13 cellular contexts compared by ENCODE assay signal in the genomic region with DNA sequence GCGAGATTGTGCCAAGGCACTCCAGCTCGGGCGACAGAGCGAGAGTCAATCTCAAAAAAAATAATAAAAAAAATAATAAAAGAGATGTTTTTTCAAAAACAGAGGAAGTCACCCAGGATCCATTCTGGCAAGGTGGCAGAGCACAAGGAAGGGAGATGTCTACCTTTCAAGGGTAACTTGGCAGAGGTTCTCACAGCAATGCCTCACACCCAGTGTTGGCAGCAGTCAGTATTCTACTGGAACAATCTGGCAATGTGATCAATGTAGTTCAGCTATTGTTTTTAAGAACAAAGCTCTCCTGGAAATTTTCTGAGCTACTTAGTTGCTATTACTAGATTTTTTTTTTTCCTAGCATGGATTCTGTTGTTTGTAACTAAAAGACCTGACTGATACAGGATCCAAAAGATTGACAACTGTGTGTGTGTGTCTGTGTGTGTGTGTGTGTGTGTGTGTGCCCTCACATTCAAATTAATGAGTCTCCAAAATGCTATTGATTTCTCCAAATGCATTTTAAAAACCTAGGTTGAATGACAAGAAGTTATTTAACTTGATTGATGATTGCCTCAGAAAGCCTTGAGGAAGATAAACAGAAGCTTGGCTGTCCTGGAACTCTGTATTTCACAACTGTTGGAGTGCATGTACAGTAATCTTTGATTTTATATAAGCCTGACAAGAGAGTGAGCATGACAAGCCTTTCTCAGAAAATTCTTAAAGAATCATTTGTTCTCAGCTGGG.
"Had no signal": no experiment of that assay in that cellular context is flagged by ENCODE, and none has a peak within 500 bp of the region (broad histone marks: within the 10 kb centered on the region; RNA-seq: fewer than 3 reads in every experiment).

No MANE protein-coding gene starts in this region.

- H3K36me3 ChIP-seq: transverse colon had no signal

- H3K27me3 ChIP-seq: foreskin keratinocyte, transverse colon had no signal

- DNase-seq: activated CD4-positive, alpha-beta memory T cell treated with anti-CD3 and anti-CD28 coated beads for 36 hours; activated CD4-positive, alpha-beta T cell treated with anti-CD3 and anti-CD28 coated beads for 1 hour; activated naive CD8-positive, alpha-beta T cell treated with anti-CD3 and anti-CD28 coated beads, Interleukin-2, amount 10 ng/mL, durations not matched to agents 7 days and 5 days; activated T-cell treated with anti-CD3 and anti-CD28 coated beads, Interleukin-2, amount 50 U/mL, for 48 hours; central memory CD4-positive, alpha-beta T cell; effector memory CD4-positive, alpha-beta T cell; foreskin keratinocyte; head of caudate nucleus; T1000; transverse colon had no signal

- H3K27ac ChIP-seq: epithelial cell of prostate, foreskin keratinocyte, parathyroid adenoma, transverse colon had no signal

- H3K4me3 ChIP-seq: skin epidermis, transverse colon had no signal

- H3K9me3 ChIP-seq: transverse colon had no signal

- ATAC-seq: foreskin keratinocyte had no signal

- H3K4me1 ChIP-seq: foreskin keratinocyte, parathyroid adenoma, transverse colon had no signal
